In genomic region chr7:125746510-125746909, GRCh38 we compare ENCODE assay signal across 35 cellular contexts.
"Had no signal": no experiment of that assay in that cellular context is flagged by ENCODE, and none has a peak within 500 bp of the region (broad histone marks: within the 10 kb centered on the region; RNA-seq: fewer than 3 reads in every experiment).

No MANE protein-coding gene starts in this region.

- H3K9me3 ChIP-seq: MG63 had no signal

- H3K27me3 ChIP-seq: MG63 had no signal

- H3K36me3 ChIP-seq: MG63 had no signal

- H3K4me3 ChIP-seq: MG63 had no signal

- DNase-seq: Karpas-422, Kasumi-1, MG63, MM.1S, MV-4-11, NCI-H1048, NCI-H1092, NCI-H1092 treated with DMSO at 0.1 percent for 48 hours, NCI-H1105, NCI-H1105 treated with DMSO at 0.1 percent for 48 hours, NCI-H1417, NCI-H1417 treated with DMSO at 0.1 percent for 48 hours, NCI-H1436, NCI-H1436 treated with DMSO at 0.1 percent for 48 hours, NCI-H146, NCI-H1694, NCI-H1694 treated with DMSO at 0.1 percent for 48 hours, NCI-H187, NCI-H187 treated with DMSO at 0.1 percent for 48 hours, NCI-H1930, NCI-H2029, NCI-H2029 treated with DMSO at 0.1 percent for 48 hours, NCI-H2081, NCI-H2081 treated with DMSO at 0.1 percent for 48 hours, NCI-H2107, NCI-H2171, NCI-H2171 treated with DMSO at 0.1 percent for 48 hours, NCI-H2227 treated with DMSO at 0.1 percent for 48 hours, NCI-H226, NCI-H345, NCI-H446, NCI-H446 treated with DMSO at 0.1 percent for 48 hours, NCI-H510A, NCI-H510A treated with DMSO at 0.1 percent for 48 hours, NCI-H524 had no signal
